21 cellular contexts compared by ENCODE assay signal in genomic region chr16:77570574-77570973, GRCh38.
"Had no signal": no experiment of that assay in that cellular context is flagged by ENCODE, and none has a peak within 500 bp of the region (broad histone marks: within the 10 kb centered on the region; RNA-seq: fewer than 3 reads in every experiment).

No MANE protein-coding gene starts in this region.

- H3K9me3 ChIP-seq: colonic mucosa, esophagus squamous epithelium, gastrocnemius medialis, heart right ventricle, left lung, lower lobe of right lung, mucosa of descending colon had no signal

- H3K4me1 ChIP-seq: colonic mucosa, esophagus squamous epithelium, gastrocnemius medialis, left lung, lower lobe of right lung had no signal

- H3K36me3 ChIP-seq: colonic mucosa, esophagus squamous epithelium, gastrocnemius medialis, heart right ventricle, left lung, lower lobe of right lung had no signal

- H3K27ac ChIP-seq: colonic mucosa, dorsolateral prefrontal cortex, esophagus squamous epithelium, gastrocnemius medialis, heart right ventricle, left lung, lower lobe of right lung had no signal

- ATAC-seq: gastrocnemius medialis; heart right ventricle; left cardiac atrium; left lung; left ventricle myocardium superior; lower lobe of right lung; mucosa of descending colon; naive thymus-derived CD8-positive, alpha-beta T cell had no signal

- DNase-seq: colonic mucosa; cortex of kidney; dorsolateral prefrontal cortex; effector CD4-positive, alpha-beta T cell; effector memory CD4-positive, alpha-beta T cell; esophagus squamous epithelium; foreskin fibroblast; foreskin melanocyte; gastrocnemius medialis; glutamatergic neuron; head of caudate nucleus; heart right ventricle; hippocampal formation; left cardiac atrium; left lung; left ventricle myocardium superior; lower lobe of right lung; mesenchymal stem cell; mucosa of descending colon; naive B cell; naive thymus-derived CD8-positive, alpha-beta T cell had no signal

- H3K27me3 ChIP-seq: colonic mucosa, gastrocnemius medialis had no signal

- H3K4me3 ChIP-seq: colonic mucosa, esophagus squamous epithelium, gastrocnemius medialis, heart right ventricle, left lung, lower lobe of right lung, mucosa of descending colon had no signal
